Comparison of ENCODE assay signal across 1 cellular context in genomic region chr21:45006536-45007079, GRCh38.
TF ChIP-seq lines count a peak whose summit lies in the region.

No MANE protein-coding gene starts in this region.

TF ChIP-seq in HepG2, 621 proteins besides CTCF, POLR2A, EP300 and RAD21 (continued from another document):
- TF ChIP-seq ZNF687 (CRISPR knock-in tag; IDR thresholded peaks at IDR 0.05) (peak; percentile 31; the same call in 1 of the 2 replicates), HES4 (CRISPR knock-in tag; IDR thresholded peaks at IDR 0.05; ENCODE audit: borderline replicate concordance) (no peak), ZNF414 (CRISPR knock-in tag; IDR thresholded peaks at IDR 0.05) (no peak), GTF3A (CRISPR knock-in tag; conservative IDR thresholded peaks at IDR 0.05) (no peak), FUBP1 (CRISPR knock-in tag; IDR thresholded peaks at IDR 0.05; ENCODE audit: borderline replicate concordance) (no peak), MAX (IDR thresholded peaks at IDR 0.05) (peak; percentile 69), ZNF639 (CRISPR knock-in tag; conservative IDR thresholded peaks at IDR 0.05) (no peak), BHLHE40 (IDR thresholded peaks at IDR 0.05; ENCODE audit: low read length) (0 out of 2 replicates have a peak, but pooled peaks have one; percentile 14), NFYC (CRISPR knock-in tag; IDR thresholded peaks at IDR 0.05) (no peak), ZFP91 (CRISPR knock-in tag; IDR thresholded peaks at IDR 0.05; ENCODE audit: borderline replicate concordance) (no peak), HOXA9 (CRISPR knock-in tag; IDR thresholded peaks at IDR 0.05; ENCODE audit: borderline replicate concordance) (no peak), ZSCAN21 (CRISPR knock-in tag; IDR thresholded peaks at IDR 0.05; ENCODE audit: borderline replicate concordance) (no peak), ZNF546 (CRISPR knock-in tag; conservative IDR thresholded peaks at IDR 0.05) (no peak), MXD3 (CRISPR knock-in tag; IDR thresholded peaks at IDR 0.05) (no peak), GLI4 (CRISPR knock-in tag; IDR thresholded peaks at IDR 0.05; ENCODE audit: borderline replicate concordance) (no peak), ZBTB26 (CRISPR knock-in tag; IDR thresholded peaks at IDR 0.05; ENCODE audit: borderline replicate concordance) (no peak), ZNF44 (CRISPR knock-in tag; IDR thresholded peaks at IDR 0.05) (no peak), TFAP4 (IDR thresholded peaks at IDR 0.05; ENCODE audit: borderline replicate concordance, low read depth) (no peak), POLR2AphosphoS2 (IDR thresholded peaks at IDR 0.05; ENCODE audit: low read depth, low read length) (no peak)
